ENCODE assay signal across 14 cellular contexts in the genomic region with DNA sequence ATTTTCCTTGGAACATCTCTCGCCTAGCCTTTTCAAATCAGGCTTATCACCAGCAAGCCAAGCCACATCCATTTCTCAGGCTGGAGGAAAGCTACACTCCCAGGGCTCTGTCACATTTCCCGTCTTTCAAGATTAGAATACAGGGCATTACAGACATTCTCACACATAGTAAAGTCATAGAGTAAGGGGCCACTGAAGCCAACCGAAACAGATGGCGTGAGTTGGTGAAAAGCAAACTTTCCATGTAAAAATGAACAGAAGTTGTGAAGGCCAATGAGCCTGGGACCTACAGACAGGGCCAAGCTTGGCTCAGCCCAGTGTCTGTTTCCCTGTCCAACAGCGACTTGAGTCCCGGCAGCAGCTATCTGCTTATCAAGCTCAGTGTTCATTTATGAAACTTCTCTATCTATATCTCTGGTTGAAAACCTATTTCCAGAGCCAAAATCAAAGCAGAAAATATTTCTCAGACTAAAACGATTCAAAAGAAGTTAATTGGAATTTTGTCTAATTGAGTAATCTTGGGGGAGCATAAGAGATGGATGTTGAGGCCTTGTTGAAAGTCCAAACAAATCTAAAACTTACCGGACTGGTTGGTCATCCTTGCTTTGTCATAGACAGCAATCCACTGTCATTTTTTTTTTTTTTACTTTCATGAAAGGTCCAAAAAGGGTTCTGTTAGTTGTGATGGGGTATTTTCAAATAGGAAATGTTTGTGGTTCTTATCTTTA.
DNase-seq lines count a peak whose midpoint lies in the region; ATAC-seq and TF ChIP-seq lines count a peak whose summit lies in the region.
"Had no signal": no experiment of that assay in that cellular context is flagged by ENCODE, and none has a peak within 500 bp of the region (broad histone marks: within the 10 kb centered on the region; RNA-seq: fewer than 3 reads in every experiment).

No MANE protein-coding gene starts in this region.

- H3K27ac Mint-ChIP-seq in neural progenitor cell = no peak overlapping the region
- H3K27ac Mint-ChIP-seq: activated CD4-positive, alpha-beta T cell treated with anti-CD3 and anti-CD28 coated beads, Interleukin-2, amount 10 ng/mL, durations not matched to agents 7 days and 5 days; activated naive CD8-positive, alpha-beta T cell treated with anti-CD3 and anti-CD28 coated beads, Interleukin-2, amount 50 U/mL, for 24 hours; activated T-cell treated with anti-CD3 and anti-CD28 coated beads, Interleukin-2, amount 50 U/mL, for 24 hours had no signal

- H3K4me3 ChIP-seq in aorta (ENCODE audit: low read length in 2 of 2) (no peak overlapping the region), neural progenitor cell (no peak overlapping the region)

- ATAC-seq in left cardiac atrium = peak; percentile 82 to 90
- ATAC-seq in aorta (ENCODE audit: low FRiP score) = peak; percentile 81
- no peak for ATAC-seq in HG02870 (IDR thresholded peaks at IDR 0.05; ENCODE audit: unreplicated experiment)
- no peak for ATAC-seq in HG03442 (IDR thresholded peaks at IDR 0.05; ENCODE audit: unreplicated experiment)
- ATAC-seq: activated naive CD8-positive, alpha-beta T cell treated with anti-CD3 and anti-CD28 coated beads, Interleukin-2, amount 50 U/mL, for 24 hours had no signal

- no peaks in the 10 kb centered on the region for H3K9me3 Mint-ChIP-seq in neural progenitor cell
- H3K9me3 Mint-ChIP-seq: activated naive CD8-positive, alpha-beta T cell treated with anti-CD3 and anti-CD28 coated beads, Interleukin-2, amount 50 U/mL, for 24 hours; activated T-cell treated with anti-CD3 and anti-CD28 coated beads, Interleukin-2, amount 50 U/mL, for 24 hours had no signal

- WGBS in aorta, 2 donors = 1 to 6% methylated on average over 8 of the region's 8 CpGs

- intact Hi-C loops in left cardiac atrium (cut with DNase I) = no loop called here
- intact Hi-C loops in posterior vena cava (cut with DNase I) = no loop called here
- intact Hi-C loops in aorta (cut with DNase I) = no loop called here

- TF ChIP-seq CTCF in VCaP (conservative IDR thresholded peaks at IDR 0.05) = no peak
- no peak for TF ChIP-seq CTCF in neural progenitor cell (IDR thresholded peaks at IDR 0.05)

- H3K4me1 ChIP-seq in aorta (ENCODE audit: control insufficient read depth in 1 of 2, insufficient read depth in 2 of 2, low read length in 2 of 2) (peaks cover 4 to 29% of the 10 kb centered on the region in 2 donors), neural progenitor cell (peaks cover 7% of the 10 kb centered on the region)

- H3K27me3 Mint-ChIP-seq in neural progenitor cell (ENCODE audit: insufficient read depth, low read depth) = peaks cover 4% of the 10 kb centered on the region
- H3K27me3 Mint-ChIP-seq: activated CD4-positive, alpha-beta T cell treated with anti-CD3 and anti-CD28 coated beads, Interleukin-2, amount 10 ng/mL, durations not matched to agents 7 days and 5 days; activated naive CD8-positive, alpha-beta T cell treated with anti-CD3 and anti-CD28 coated beads, Interleukin-2, amount 50 U/mL, for 24 hours; activated T-cell treated with anti-CD3 and anti-CD28 coated beads, Interleukin-2, amount 50 U/mL, for 24 hours had no signal

- peaks cover 0 to 5% of the 10 kb centered on the region in 2 donors for H3K36me3 ChIP-seq in aorta (ENCODE audit: control insufficient read depth in 1 of 2, insufficient read depth in 2 of 2, low read length in 1 of 2)
- H3K36me3 ChIP-seq in neural progenitor cell = no peaks in the 10 kb centered on the region

- H3K27me3 ChIP-seq in aorta (ENCODE audit: control insufficient read depth in 1 of 2, insufficient read depth in 2 of 2, low read length in 1 of 2) (no peaks in the 10 kb centered on the region), neural progenitor cell (no peaks in the 10 kb centered on the region)

- H3K4me3 Mint-ChIP-seq in neural progenitor cell = no peak overlapping the region
- H3K4me3 Mint-ChIP-seq: activated CD4-positive, alpha-beta T cell treated with anti-CD3 and anti-CD28 coated beads, Interleukin-2, amount 10 ng/mL, durations not matched to agents 7 days and 5 days; activated naive CD8-positive, alpha-beta T cell treated with anti-CD3 and anti-CD28 coated beads, Interleukin-2, amount 50 U/mL, for 24 hours; activated T-cell treated with anti-CD3 and anti-CD28 coated beads, Interleukin-2, amount 50 U/mL, for 24 hours had no signal

- no peaks in the 10 kb centered on the region for H3K79me2 ChIP-seq in neural progenitor cell (ENCODE audit: low read depth)

- peak; percentile 78 for DNase-seq in left cardiac atrium
- DNase-seq in posterior vena cava (ENCODE audit: low spot score) = peak; percentile 86
- DNase-seq in aorta = peak in 1 of 2 donors; percentile 74
- no peak for DNase-seq in neural progenitor cell (ENCODE audit: low spot score)
- DNase-seq: activated CD4-positive, alpha-beta T cell treated with anti-CD3 and anti-CD28 coated beads, Interleukin-2, amount 10 ng/mL, durations not matched to agents 7 days and 5 days; activated naive CD8-positive, alpha-beta T cell treated with anti-CD3 and anti-CD28 coated beads, Interleukin-2, amount 50 U/mL, for 24 hours; activated T-cell treated with anti-CD3 and anti-CD28 coated beads, Interleukin-2, amount 50 U/mL, for 24 hours; C1 segment of cervical spinal cord; DMS53; kidney; T1000 had no signal

- no peaks in the 10 kb centered on the region for H3K9me3 ChIP-seq in aorta (ENCODE audit: control insufficient read depth, low read length)
- H3K9me3 ChIP-seq in neural progenitor cell (ENCODE audit: low read depth) = no peaks in the 10 kb centered on the region

- H4K20me1 ChIP-seq in neural progenitor cell (ENCODE audit: low read depth) = no peaks in the 10 kb centered on the region

- H3K4me1 Mint-ChIP-seq in neural progenitor cell = peaks cover 11% of the 10 kb centered on the region

- H3F3A ChIP-seq in neural progenitor cell (ENCODE audit: low read depth) = no peaks in the 10 kb centered on the region

- 0 out of 2 replicates have a peak overlapping the region, but pooled peaks have one; percentile 13 for H3K27ac ChIP-seq in VCaP
- peak overlapping the region; percentile 43 to 93 for H3K27ac ChIP-seq in aorta (ENCODE audit: low read depth in 1 of 2, low read length in 2 of 2)
- no peak overlapping the region for H3K27ac ChIP-seq in neural progenitor cell

- H3K9ac ChIP-seq in neural progenitor cell = no peak overlapping the region

- H2AFZ ChIP-seq in neural progenitor cell (replicated peaks) = no peak overlapping the region

- H3K4me2 ChIP-seq in neural progenitor cell = no peak overlapping the region

- H3K36me3 Mint-ChIP-seq in neural progenitor cell = peaks cover 32% of the 10 kb centered on the region

Comparison
In these comparisons a context has a peak if more than half of its experiments do, and no peak if none do; other contexts are left out.
1. ATAC-seq: peak in left cardiac atrium (2 of 2) and aorta (single experiment); none in HG02870 (single experiment) and HG03442 (single experiment).